10 cellular contexts compared by ENCODE assay signal in genomic region chr21:35045539-35046222, GRCh38. TPM values are rescaled to one million over a fixed set of nuclear protein-coding genes. Genes with fewer than 3 reads are reported as not detected.
DNase-seq lines count a peak whose midpoint lies in the region; ATAC-seq and TF ChIP-seq lines count a peak whose summit lies in the region.
"Had no signal": no experiment of that assay in that cellular context is flagged by ENCODE, and none has a peak within 500 bp of the region (broad histone marks: within the 10 kb centered on the region; RNA-seq: fewer than 3 reads in every experiment).

No MANE protein-coding gene starts in this region.

- H3T11ph ChIP-seq in H9 (ENCODE audit: low read length) = no peak overlapping the region

- H3K36me3 ChIP-seq in OCI-LY3 (replicated peaks; ENCODE audit: low read depth, low read length) = peaks cover 54% of the 10 kb centered on the region

- no peak overlapping the region for H3K56ac ChIP-seq in H9 (ENCODE audit: insufficient read length, low read depth, low read length)

- H3K23me2 ChIP-seq in H9 (ENCODE audit: insufficient read length, low read depth, low read length, poor library complexity, severe bottlenecking) = no peaks in the 10 kb centered on the region

- no peaks in the 10 kb centered on the region for H3K9me3 ChIP-seq in CD4-positive, alpha-beta T cell (ENCODE audit: control insufficient read depth, low read length)
- H3K9me3 ChIP-seq in OCI-LY3 (ENCODE audit: insufficient read depth, low read length) = no peaks in the 10 kb centered on the region
- no peaks in the 10 kb centered on the region for H3K9me3 ChIP-seq in H9 (ENCODE audit: control insufficient read depth, low read depth, low read length)
- H3K9me3 ChIP-seq: Caco-2 had no signal

- no peak overlapping the region for H3K14ac ChIP-seq in H9 (ENCODE audit: insufficient read depth, low read length)

- H3K4me2 ChIP-seq in OCI-LY3 (ENCODE audit: low read length) = peak overlapping the region; percentile 97
- no peak overlapping the region for H3K4me2 ChIP-seq in H9 (ENCODE audit: insufficient read depth, insufficient read length, low read length)

- CTCF ChIA-PET in CD4-positive, alpha-beta T cell (lab: Charles Lee) = interaction anchor here (1.3 to 3.0 kb wide), 3 partner anchors 19 to 156 kb away, joined by 5 to 30 read pairs (median 6); no protein-coding TSS in a partner anchor
- CTCF ChIA-PET in activated naive CD4-positive, alpha-beta T cell treated with anti-CD3 and anti-CD28 coated beads, Interleukin-2, amount 10 ng/mL, durations not matched to agents 7 days and 5 days (lab: Charles Lee) = interaction anchor here (2.5 kb wide), 1 partner anchor 17 kb away, joined by 10 read pairs; no protein-coding TSS in a partner anchor

- no peak overlapping the region for H2BK12ac ChIP-seq in H9 (ENCODE audit: insufficient read length, low read depth, low read length)

- ATAC-seq in CD4-positive, alpha-beta T cell (ENCODE audit: poor library complexity) = peak; percentile 40
- ATAC-seq in natural killer cell (peak; percentile 13 to 42 (median 23)), GM21367 (IDR thresholded peaks at IDR 0.05; ENCODE audit: unreplicated experiment) (no peak)

- no peak for TF ChIP-seq CTCF in CD4-positive, alpha-beta T cell (IDR thresholded peaks at IDR 0.05)
- TF ChIP-seq CTCF in OCI-LY3 (IDR thresholded peaks at IDR 0.05; ENCODE audit: low read depth, low read length) = no peak
- TF ChIP-seq CTCF in natural killer cell (IDR thresholded peaks at IDR 0.05) = no peak
- no peak for TF ChIP-seq CTCF in H9 (conservative IDR thresholded peaks at IDR 0.05)

- no peak overlapping the region for H2BK120ac ChIP-seq in H9 (ENCODE audit: low read depth, low read length, poor library complexity, severe bottlenecking)

- H3K27ac Mint-ChIP-seq in CD4-positive, alpha-beta T cell = peak overlapping the region; percentile 97
- H3K27ac Mint-ChIP-seq in activated naive CD4-positive, alpha-beta T cell treated with anti-CD3 and anti-CD28 coated beads, Interleukin-2, amount 10 ng/mL, durations not matched to agents 7 days and 5 days = peak overlapping the region; percentile 98
- H3K27ac Mint-ChIP-seq in natural killer cell (peak overlapping the region; percentile 95 to 97), H9 (peak overlapping the region in 1 of 3 experiments; percentile 24; a peak in 1 of 7 replicates)
- H3K27ac Mint-ChIP-seq: progenitor cell of endocrine pancreas had no signal

- no peaks in the 10 kb centered on the region for H3K27me3 ChIP-seq in CD4-positive, alpha-beta T cell (ENCODE audit: control insufficient read depth, insufficient read depth, low read length)
- H3K27me3 ChIP-seq in OCI-LY3 (ENCODE audit: low read depth, low read length) (peaks cover 12% of the 10 kb centered on the region; the same call in 1 of the 2 replicates), H9 (ENCODE audit: insufficient read depth, low read length) (no peaks in the 10 kb centered on the region)

- no peak overlapping the region for H4K91ac ChIP-seq in H9 (ENCODE audit: insufficient read length, low read depth, low read length)

- peaks cover 91% of the 10 kb centered on the region for H3K4me1 Mint-ChIP-seq in CD4-positive, alpha-beta T cell (ENCODE audit: low read depth)
- peaks cover 82% of the 10 kb centered on the region for H3K4me1 Mint-ChIP-seq in activated naive CD4-positive, alpha-beta T cell treated with anti-CD3 and anti-CD28 coated beads, Interleukin-2, amount 10 ng/mL, durations not matched to agents 7 days and 5 days
- peaks cover 100% of the 10 kb centered on the region in 2 donors for H3K4me1 Mint-ChIP-seq in natural killer cell
- H3K4me1 Mint-ChIP-seq in H9 = peaks cover 18 to 28% of the 10 kb centered on the region in 2 experiments

- no peak overlapping the region for H2BK5ac ChIP-seq in H9 (ENCODE audit: insufficient read length, low read length)

- H3K79me1 ChIP-seq in H9 (ENCODE audit: insufficient read depth, low read depth, low read length, poor library complexity, severe bottlenecking) = no peaks in the 10 kb centered on the region

- no peak overlapping the region for H2BK20ac ChIP-seq in H9 (ENCODE audit: low read depth, low read length, poor library complexity, severe bottlenecking)

- H3K9ac ChIP-seq in OCI-LY3 (ENCODE audit: low read length) = peak overlapping the region; percentile 93; the same call in 1 of the 2 replicates
- no peak overlapping the region for H3K9ac ChIP-seq in H9 (ENCODE audit: extremely low read depth, insufficient read length, low read length)

- no peak overlapping the region for H3K23ac ChIP-seq in H9 (ENCODE audit: insufficient read length, low read depth, low read length)

- no peak overlapping the region for H2AK5ac ChIP-seq in H9 (ENCODE audit: insufficient read length, low read length)

- no peaks in the 10 kb centered on the region for H3K27me3 Mint-ChIP-seq in CD4-positive, alpha-beta T cell
- H3K27me3 Mint-ChIP-seq in activated naive CD4-positive, alpha-beta T cell treated with anti-CD3 and anti-CD28 coated beads, Interleukin-2, amount 10 ng/mL, durations not matched to agents 7 days and 5 days = no peaks in the 10 kb centered on the region
- H3K27me3 Mint-ChIP-seq in natural killer cell (ENCODE audit: low read depth in 2 of 2) = peaks cover 0 to 5% of the 10 kb centered on the region in 2 donors
- peaks cover 12% of the 10 kb centered on the region for H3K27me3 Mint-ChIP-seq in H9 (ENCODE audit: low read depth)

- H3K79me2 ChIP-seq in OCI-LY3 (ENCODE audit: low read length) = peaks cover 77% of the 10 kb centered on the region
- H3K79me2 ChIP-seq in H9 (ENCODE audit: insufficient read depth, low read length) = no peaks in the 10 kb centered on the region

- no peak overlapping the region for H3K18ac ChIP-seq in H9 (ENCODE audit: insufficient read length, low read depth, low read length)

- peak in 8 of 10 experiments; percentile 29 to 67 (median 40) for DNase-seq in CD4-positive, alpha-beta T cell
- DNase-seq in activated naive CD4-positive, alpha-beta T cell treated with anti-CD3 and anti-CD28 coated beads, Interleukin-2, amount 10 ng/mL, durations not matched to agents 7 days and 5 days = peak; percentile 66
- DNase-seq in natural killer cell (peak; percentile 41), NCI-H1105 treated with DMSO at 0.1 percent for 48 hours (lab: John Stamatoyannopoulos, UW) (no peak), A172 (ENCODE audit: low spot score) (no peak), H9 (no peak)
- DNase-seq: Caco-2 had no signal

- H3K9me3 Mint-ChIP-seq in CD4-positive, alpha-beta T cell = no peaks in the 10 kb centered on the region
- H3K9me3 Mint-ChIP-seq in activated naive CD4-positive, alpha-beta T cell treated with anti-CD3 and anti-CD28 coated beads, Interleukin-2, amount 10 ng/mL, durations not matched to agents 7 days and 5 days = no peaks in the 10 kb centered on the region
- peaks cover 0 to 3% of the 10 kb centered on the region in 2 donors for H3K9me3 Mint-ChIP-seq in natural killer cell
- no peaks in the 10 kb centered on the region for H3K9me3 Mint-ChIP-seq in H9

- no peak overlapping the region for H3K4ac ChIP-seq in H9 (ENCODE audit: low read depth, low read length)

- no peak overlapping the region for H2BK15ac ChIP-seq in H9 (ENCODE audit: low read depth, low read length)

- peak overlapping the region; percentile 96 for H3K4me3 Mint-ChIP-seq in CD4-positive, alpha-beta T cell
- peak overlapping the region; percentile 93 for H3K4me3 Mint-ChIP-seq in activated naive CD4-positive, alpha-beta T cell treated with anti-CD3 and anti-CD28 coated beads, Interleukin-2, amount 10 ng/mL, durations not matched to agents 7 days and 5 days
- H3K4me3 Mint-ChIP-seq in natural killer cell = peak overlapping the region; percentile 92
- H3K4me3 Mint-ChIP-seq in H9 = no peak overlapping the region

- POLR2A ChIA-PET in CD4-positive, alpha-beta T cell (lab: Charles Lee) = interaction anchor here (0.8 to 11.6 kb wide), 5 partner anchors 7 to 158 kb away, joined by 3 to 227 read pairs (median 13); no protein-coding TSS in a partner anchor

- H3K27ac ChIP-seq in CD4-positive, alpha-beta T cell (ENCODE audit: low read depth, low read length) = peak overlapping the region; percentile 93
- H3K27ac ChIP-seq in OCI-LY3 (ENCODE audit: low read length) (no peak overlapping the region), H9 (ENCODE audit: insufficient read length, low read depth, low read length) (no peak overlapping the region)

- peaks cover 59% of the 10 kb centered on the region for H4K20me1 ChIP-seq in OCI-LY3 (ENCODE audit: insufficient read depth, low read length)
- H4K20me1 ChIP-seq in H9 (ENCODE audit: control insufficient read depth, insufficient read depth, insufficient read length) = no peaks in the 10 kb centered on the region

- no peak overlapping the region for H4K8ac ChIP-seq in H9 (replicated peaks; ENCODE audit: insufficient read length, low read depth, low read length)

- H4K5ac ChIP-seq in H9 (ENCODE audit: insufficient read length, low read depth, low read length) = no peak overlapping the region

- intact Hi-C loops in CD4-positive, alpha-beta T cell (cut with DNase I, micrococcal nuclease) = loop anchor here (1.0 to 5.0 kb wide), 7 partner anchors 18 to 182 kb away; no protein-coding TSS in a partner anchor
- intact Hi-C loops in natural killer cell (cut with micrococcal nuclease) = loop anchor here (1.0 to 5.0 kb wide), 8 partner anchors 9 to 1277 kb away; partner anchors contain the start of gene MORC3

- H3K36me3 Mint-ChIP-seq in CD4-positive, alpha-beta T cell (ENCODE audit: low read depth) = peaks cover 81% of the 10 kb centered on the region
- H3K36me3 Mint-ChIP-seq in activated naive CD4-positive, alpha-beta T cell treated with anti-CD3 and anti-CD28 coated beads, Interleukin-2, amount 10 ng/mL, durations not matched to agents 7 days and 5 days = peaks cover 56% of the 10 kb centered on the region
- H3K36me3 Mint-ChIP-seq in natural killer cell (peaks cover 9% of the 10 kb centered on the region), H9 (ENCODE audit: insufficient read depth in 1 of 3, low read depth in 3 of 3) (no peaks in the 10 kb centered on the region)

- H2AFZ ChIP-seq in OCI-LY3 (ENCODE audit: low read depth, low read length) = no peak overlapping the region
- H2AFZ ChIP-seq in H9 (ENCODE audit: low read length) = no peak overlapping the region

- H3K4me3 ChIP-seq in OCI-LY3 (ENCODE audit: low read length) = peak overlapping the region; percentile 89

- H3K4me1 ChIP-seq in OCI-LY3 (ENCODE audit: low read length) (peaks cover 60% of the 10 kb centered on the region), H9 (ENCODE audit: insufficient read depth, low read length) (no peaks in the 10 kb centered on the region)

- WGBS in H9 (ENCODE audit: extremely low coverage, insufficient read length, low lambda C conversion rate) = no CpG with 5 or more reads among the region's 16 CpGs

RNA-seq across cellular contexts. Expression of gene RUNX1, which starts 3.4 kb away (rescaled TPM):
- total RNA-seq in CD4-positive, alpha-beta T cell = 10 to 100 TPM; 71.7 to 74.3 TPM
- total RNA-seq in natural killer cell = 100 to 1,000 TPM in 1 of 3 donors, 10 to 100 TPM in 2; 62.1 to 171 (median 98.2) TPM
- total RNA-seq in A172 (2014; rRNA removed; shearing (Covaris generic)) = 38.2 and 48.1 TPM in 2 replicates
- 0.59 and 0.72 TPM in 2 replicates for total RNA-seq in H9 (2021)

Comparison
In these comparisons a context has a peak if more than half of its experiments do, and no peak if none do; other contexts are left out.
1. DNase-seq: peak in CD4-positive, alpha-beta T cell (8 of 10), activated naive CD4-positive, alpha-beta T cell treated with anti-CD3 and anti-CD28 coated beads, Interleukin-2, amount 10 ng/mL, durations not matched to agents 7 days and 5 days (single experiment) and natural killer cell (single experiment); none in NCI-H1105 treated with DMSO at 0.1 percent for 48 hours (single experiment), A172 (single experiment) and H9 (single experiment).
2. H3K4me3 Mint-ChIP-seq: peak in CD4-positive, alpha-beta T cell (single experiment), activated naive CD4-positive, alpha-beta T cell treated with anti-CD3 and anti-CD28 coated beads, Interleukin-2, amount 10 ng/mL, durations not matched to agents 7 days and 5 days (single experiment) and natural killer cell (single experiment); none in H9 (0 of 2).
3. RNA of gene RUNX1, which starts 3.4 kb away (total RNA-seq): 62.1 to 171 TPM in natural killer cell, 71.7 to 74.3 TPM in CD4-positive, alpha-beta T cell and 38.2 to 48.1 TPM in A172; 0.59 to 0.72 TPM in H9; every median in the first group is over 10 times any median in the second.